ENCODE assay signal across 8 cellular contexts in genomic region chr6:31958741-31959739, GRCh38. TPM values are rescaled to one million over a fixed set of nuclear protein-coding genes. Genes with fewer than 3 reads are reported as not detected.
DNase-seq lines count a peak whose midpoint lies in the region; ATAC-seq, FAIRE-seq and TF ChIP-seq lines count a peak whose summit lies in the region.

Gene NELFE, minus strand, starts transcription at chr6:31958971. Its CDS starts 525 bp downstream, at chr6:31958446.
Gene SKIC2, plus strand, starts transcription at chr6:31959175. Its CDS starts 18 bp downstream, at chr6:31959193.

- H3K27ac ChIP-seq in adipose tissue (ENCODE audit: low read depth, low read length), result peak within 1 kb of the TSS; percentile 28

- peak; percentile 99 for FAIRE-seq in GM12891 (lab: Jason Lieb, UNC)

- H3K27me3 Mint-ChIP-seq in T-cell (no peaks in the 10 kb centered on the region), type B pancreatic cell (no peaks in the 10 kb centered on the region)

- H3K4me3 Mint-ChIP-seq in T-cell, result peak within 1 kb of the TSS; percentile 93 to 98 (median 94)
- H3K4me3 Mint-ChIP-seq in type B pancreatic cell, result peak within 1 kb of the TSS; percentile 97

- CTCF ChIA-PET in T-cell (lab: Charles Lee), result interaction anchor here (0.5 to 1.2 kb wide), 6 partner anchors 10 to 261 kb away, joined by 3 to 5 read pairs (median 3); partner anchors contain the start of gene DXO (in 1 of the 2)

- ATAC-seq in HG02840 (IDR thresholded peaks at IDR 0.05; ENCODE audit: low FRiP score, unreplicated experiment), result peak; percentile 87
- ATAC-seq in T-cell (replicated peaks in 1 of 4), result peak; percentile 98 to 99 (median 99)

- intact Hi-C loops in cardiac septum (cut with DNase I), result loop anchor here (1.0 to 10.0 kb wide), 2 partner anchors 13 to 414 kb away; partner anchors contain the start of genes ATP6V1G2, DDX39B, DXO and NFKBIL1

- POLR2A ChIA-PET in T-cell (lab: Charles Lee), result interaction anchor here (0.5 to 3.2 kb wide), 7 partner anchors 11 to 1362 kb away, joined by 3 to 23 read pairs (median 5); partner anchors contain the start of gene DXO (in 2 of the 2)

- no peaks in the 10 kb centered on the region for H3K9me3 Mint-ChIP-seq in T-cell
- H3K9me3 Mint-ChIP-seq in type B pancreatic cell, result no peaks in the 10 kb centered on the region

- peak; percentile 100 for DNase-seq in GM12891 (ENCODE audit: insufficient read length, low spot score)
- peak; percentile 90 for DNase-seq in NCI-H1436 treated with DMSO at 0.1 percent for 48 hours (lab: John Stamatoyannopoulos, UW)
- DNase-seq in T-cell, result peak; percentile 96 to 99 (median 98)
- DNase-seq in cardiac septum (ENCODE audit: low spot score), result peak; percentile 100
- peak; percentile 98 for DNase-seq in pons (ENCODE audit: low spot score)
- DNase-seq in type B pancreatic cell (ENCODE audit: extremely low spot score, unreplicated experiment), result peak; percentile 98

- TF ChIP-seq POLR2A in GM12891 (IDR thresholded peaks at IDR 0.05; ENCODE audit: low read depth, low read length), result peak; percentile 83

- H3K36me3 Mint-ChIP-seq in T-cell, result peaks cover 52% of the 10 kb centered on the region
- peaks cover 14% of the 10 kb centered on the region for H3K36me3 Mint-ChIP-seq in type B pancreatic cell

- H3K27ac Mint-ChIP-seq in T-cell (peak within 1 kb of the TSS; percentile 94 to 97), type B pancreatic cell (peak within 1 kb of the TSS; percentile 94)

- no peak for TF ChIP-seq CTCF in type B pancreatic cell (conservative IDR thresholded peaks at IDR 0.05)

- peaks cover 41 to 49% (median 45%) of the 10 kb centered on the region in 3 donors for H3K4me1 Mint-ChIP-seq in T-cell
- H3K4me1 Mint-ChIP-seq in type B pancreatic cell (ENCODE audit: unreplicated experiment), result peaks cover 22% of the 10 kb centered on the region

- 0 to 1% (median 0%) methylated on average over 56 to 59 of the region's 59 CpGs for WGBS in adipose tissue, 3 donors

TF ChIP-seq in GM12891, 5 proteins besides CTCF, POLR2A, EP300 and RAD21:
- TF ChIP-seq TAF1 (IDR thresholded peaks at IDR 0.05; ENCODE audit: low read depth, low read length) (peak; percentile 99), POU2F2 (IDR thresholded peaks at IDR 0.05; ENCODE audit: low read depth, low read length) (peak; percentile 71), POLR2AphosphoS5 (IDR thresholded peaks at IDR 0.05; ENCODE audit: low read depth, low read length) (peak; percentile 91), SPI1 (IDR thresholded peaks at IDR 0.05; ENCODE audit: low read depth, low read length) (peak; percentile 62), PAX5 (IDR thresholded peaks at IDR 0.05; ENCODE audit: insufficient read depth, low read length, severe bottlenecking) (no peak)

RNA-seq across cellular contexts. Expression of gene NELFE, which starts in this region (rescaled TPM):
- 54.2 TPM for polyA plus RNA-seq in GM12891 (2012; ENCODE audit: low read depth, missing spikeins)
- total RNA-seq in T-cell, result 10 to 100 TPM; 47.5 to 51.0 (median 49.4) TPM
- polyA plus RNA-seq in adipose tissue, result 10 to 100 TPM; 38.8 to 60.8 (median 53.2) TPM
- 46.7 TPM for total RNA-seq in cardiac septum
- 63.9 and 73.0 TPM in 2 replicates for total RNA-seq in type B pancreatic cell (ENCODE audit: low replicate concordance)

RNA-seq across cellular contexts. Expression of gene SKIC2, which starts in this region (rescaled TPM):
- 48.3 TPM for polyA plus RNA-seq in GM12891 (2012; ENCODE audit: low read depth, missing spikeins)
- total RNA-seq in T-cell (100 to 1,000 TPM; 104 to 169 (median 112) TPM), cardiac septum (33.2 TPM), type B pancreatic cell (ENCODE audit: low replicate concordance) (84.2 and 100 TPM in 2 replicates)
- 10 to 100 TPM; 28.7 to 62.6 (median 59.6) TPM for polyA plus RNA-seq in adipose tissue

Comparison
In these comparisons a context has a peak if more than half of its experiments do, and no peak if none do; other contexts are left out.
1. Peak in every context shown above with its lines: DNase-seq, ATAC-seq and H3K27ac ChIP-seq.